ENCODE assay signal across 1 cellular context in genomic region chr1:211731456-211732275, GRCh38.
TF ChIP-seq lines count a peak whose summit lies in the region.

No MANE protein-coding gene starts in this region.

TF ChIP-seq in K562, 482 proteins besides CTCF, POLR2A, EP300 and RAD21 (continued from another document):
- TF ChIP-seq TFE3 (CRISPR knock-in tag; IDR thresholded peaks at IDR 0.05) (no peak), PRPF4 (IDR thresholded peaks at IDR 0.05; ENCODE audit: insufficient read depth, low read depth, low read length, poor library complexity, severe bottlenecking) (no peak), TRIM24 (IDR thresholded peaks at IDR 0.05) (0 out of 4 replicates have a peak, but pooled peaks of 1 of the 2 experiments have one; percentile 21), DPF2 (IDR thresholded peaks at IDR 0.05) (peak; percentile 62; the same call in 1 of the 2 replicates), TSHZ1 (CRISPR knock-in tag; IDR thresholded peaks at IDR 0.05) (no peak), CEBPB (tag; IDR thresholded peaks at IDR 0.05) (0 out of 2 replicates have a peak, but pooled peaks have one; percentile 29), TSC22D4 (tag; IDR thresholded peaks at IDR 0.05) (no peak), SMAD3 (CRISPR knock-in tag; conservative IDR thresholded peaks at IDR 0.05) (no peak), NR0B1 (IDR thresholded peaks at IDR 0.05; ENCODE audit: partially characterized antibody) (no peak), MTA3 (IDR thresholded peaks at IDR 0.05; ENCODE audit: borderline replicate concordance) (0 out of 2 replicates have a peak, but pooled peaks have one; percentile 39), ZNF699 (CRISPR knock-in tag; IDR thresholded peaks at IDR 0.05; ENCODE audit: insufficient replicate concordance) (no peak), CBFA2T3 (IDR thresholded peaks at IDR 0.05) (peak; percentile 59), MAFG (tag; conservative IDR thresholded peaks at IDR 0.05) (peak; percentile 97), MEIS2 (IDR thresholded peaks at IDR 0.05; ENCODE audit: partially characterized antibody) (peak; percentile 27), JUND (IDR thresholded peaks at IDR 0.05; ENCODE audit: borderline replicate concordance, low read depth, low read length) (no peak), JUND (tag; IDR thresholded peaks at IDR 0.05; ENCODE audit: borderline replicate concordance, low read depth, low read length) (peak; percentile 46; the same call in 1 of the 3 replicates), ZEB2 (IDR thresholded peaks at IDR 0.05) (0 out of 2 replicates have a peak, but pooled peaks have one; percentile 27), RCOR1 (IDR thresholded peaks at IDR 0.05; ENCODE audit: borderline replicate concordance in 1 of 2, low read depth in 2 of 2, low read length in 2 of 2) (peak in 1 of 2 experiments; percentile 33; a peak in 1 of 4 replicates), C11orf30 (IDR thresholded peaks at IDR 0.05; ENCODE audit: low read depth) (peak; percentile 88), BACH1 (tag; IDR thresholded peaks at IDR 0.05) (0 out of 2 replicates have a peak, but pooled peaks have one; percentile 47), YY1 (IDR thresholded peaks at IDR 0.05; ENCODE audit: borderline replicate concordance in 1 of 3, control insufficient read depth in 1 of 3, extremely low read depth in 1 of 3, insufficient read depth in 3 of 3, insufficient read length in 1 of 3, insufficient replicate concordance in 2 of 3, low read depth in 1 of 3, low read length in 2 of 3) (peak in 1 of 3 experiments; percentile 69), MAFK (IDR thresholded peaks at IDR 0.05; ENCODE audit: low read length) (peak; percentile 53; the same call in 1 of the 2 replicates), KAT8 (IDR thresholded peaks at IDR 0.05; ENCODE audit: low read depth) (no peak), ATF3 (IDR thresholded peaks at IDR 0.05) (0 out of 2 replicates have a peak, but pooled peaks have one; percentile 11), ATF3 (CRISPR knock-in tag; conservative IDR thresholded peaks at IDR 0.05) (no peak), ZNF224 (CRISPR knock-in tag; IDR thresholded peaks at IDR 0.05) (no peak), TCF3 (CRISPR knock-in tag; IDR thresholded peaks at IDR 0.05) (0 out of 2 replicates have a peak, but pooled peaks have one; percentile 23), EWSR1 (IDR thresholded peaks at IDR 0.05; ENCODE audit: borderline replicate concordance, low read depth, partially characterized antibody) (no peak), RFX5 (IDR thresholded peaks at IDR 0.05; ENCODE audit: low read depth, low read length) (no peak), CBFA2T2 (conservative IDR thresholded peaks at IDR 0.05) (peak; percentile 21; the same call in 1 of the 2 replicates), ARID1B (IDR thresholded peaks at IDR 0.05) (peak; percentile 53), ZNF263 (CRISPR knock-in tag; IDR thresholded peaks at IDR 0.05; ENCODE audit: borderline replicate concordance) (no peak), SETDB1 (IDR thresholded peaks at IDR 0.05; ENCODE audit: low read length) (no peak)
TF ChIP-seq in K562: peak in this region for 24.
